8 cellular contexts compared by ENCODE assay signal in genomic region chr13:20702530-20702929, GRCh38. TPM values are rescaled to one million over a fixed set of nuclear protein-coding genes. Genes with fewer than 3 reads are reported as not detected.
DNase-seq lines count a peak whose midpoint lies in the region; ATAC-seq and TF ChIP-seq lines count a peak whose summit lies in the region.

No MANE protein-coding gene starts in this region.

- intact Hi-C loops in heart left ventricle (cut with DNase I): loop anchor here in 5 of 10 donors (5.0 to 10.0 kb wide), 5 partner anchors 122 to 208 kb away; partner anchors contain the start of gene IFT88 (in 1 of the 5)
- intact Hi-C loops in Right ventricle myocardium inferior (cut with DNase I): loop anchor here (5.0 kb wide), 1 partner anchor 505 kb away; no protein-coding TSS in a partner anchor
- intact Hi-C loops in left lung (cut with DNase I): no loop called here
- intact Hi-C loops in upper lobe of right lung (cut with DNase I): no loop called here

- TF ChIP-seq CTCF in heart left ventricle (IDR thresholded peaks at IDR 0.05): no peak
- TF ChIP-seq CTCF in left lung (IDR thresholded peaks at IDR 0.05): no peak
- no peak for TF ChIP-seq CTCF in upper lobe of right lung (IDR thresholded peaks at IDR 0.05)

- H3K4me3 Mint-ChIP-seq in activated naive CD8-positive, alpha-beta T cell: peak overlapping the region; percentile 93

- WGBS in heart left ventricle, 4 donors: 21 to 43% (median 34%) methylated on average over 9 of the region's 9 CpGs

- H3K27me3 Mint-ChIP-seq in activated naive CD8-positive, alpha-beta T cell: peaks cover 9% of the 10 kb centered on the region

- peaks cover 15% of the 10 kb centered on the region for H3K4me1 Mint-ChIP-seq in activated naive CD8-positive, alpha-beta T cell (ENCODE audit: low read depth)

- H3K27me3 ChIP-seq in heart left ventricle (peaks cover 0 to 25% (median 0%) of the 10 kb centered on the region in 9 donors), left lung (peaks cover 6 to 39% of the 10 kb centered on the region in 2 donors), upper lobe of right lung (no peaks in the 10 kb centered on the region)

- peak overlapping the region; percentile 34 to 84 (median 69) for H3K4me3 ChIP-seq in heart left ventricle
- peak overlapping the region; percentile 55 to 58 for H3K4me3 ChIP-seq in left lung
- peak overlapping the region; percentile 58 for H3K4me3 ChIP-seq in upper lobe of right lung

- peak overlapping the region; percentile 91 for H3K27ac Mint-ChIP-seq in activated naive CD8-positive, alpha-beta T cell

- H3K27ac ChIP-seq in heart left ventricle: peak overlapping the region in 3 of 12 donors; percentile 24 to 64 (median 54)
- no peak overlapping the region for H3K27ac ChIP-seq in left lung
- no peak overlapping the region for H3K27ac ChIP-seq in upper lobe of right lung

- peaks cover 0 to 17% (median 5%) of the 10 kb centered on the region in 12 donors for H3K4me1 ChIP-seq in heart left ventricle
- H3K4me1 ChIP-seq in left lung: peaks cover 0 to 14% of the 10 kb centered on the region in 2 donors
- H3K4me1 ChIP-seq in upper lobe of right lung: peaks cover 11% of the 10 kb centered on the region

- H3K9me3 Mint-ChIP-seq in activated naive CD8-positive, alpha-beta T cell (ENCODE audit: low read depth): no peaks in the 10 kb centered on the region

- DNase-seq in heart left ventricle (no peak), Right ventricle myocardium inferior (ENCODE audit: missing footprints) (no peak), left lung (no peak), upper lobe of right lung (no peak), hippocampal formation (lab: John Stamatoyannopoulos, UW) (no peak), NCI-H524 treated with DMSO at 0.1 percent for 48 hours (lab: John Stamatoyannopoulos, UW) (no peak)

- no peaks in the 10 kb centered on the region for H3K9me3 ChIP-seq in heart left ventricle
- no peaks in the 10 kb centered on the region for H3K9me3 ChIP-seq in left lung
- H3K9me3 ChIP-seq in upper lobe of right lung: no peaks in the 10 kb centered on the region

- TF ChIP-seq POLR2A in heart left ventricle (IDR thresholded peaks at IDR 0.05): no peak

- H3K36me3 ChIP-seq in heart left ventricle (no peaks in the 10 kb centered on the region), left lung (no peaks in the 10 kb centered on the region), upper lobe of right lung (no peaks in the 10 kb centered on the region)

- ATAC-seq in heart left ventricle (no peak), Right ventricle myocardium inferior (no peak), left lung (peak; percentile 21), upper lobe of right lung (no peak), GM19023 (IDR thresholded peaks at IDR 0.05; ENCODE audit: unreplicated experiment) (no peak)

- H3K36me3 Mint-ChIP-seq in activated naive CD8-positive, alpha-beta T cell: no peaks in the 10 kb centered on the region

RNA-seq across cellular contexts. Expression of gene IL17D, which starts 1.0 kb away (rescaled TPM):
- total RNA-seq in heart left ventricle (1 to 10 TPM in 4 of 9 donors, under 1 TPM in 5; 0.48 to 1.6 (median 0.95) TPM), Right ventricle myocardium inferior (0.62 TPM), left lung (1 to 10 TPM; 1.1 to 3.6 TPM), upper lobe of right lung (3.8 TPM)
- under 1 TPM; 0.30 to 0.44 TPM for polyA plus RNA-seq in heart left ventricle
